Comparison of ENCODE assay signal across 19 cellular contexts in genomic region chr7:157625973-157626790, GRCh38.
DNase-seq lines count a peak whose midpoint lies in the region; ATAC-seq and TF ChIP-seq lines count a peak whose summit lies in the region.
"Had no signal": no experiment of that assay in that cellular context is flagged by ENCODE, and none has a peak within 500 bp of the region (broad histone marks: within the 10 kb centered on the region; RNA-seq: fewer than 3 reads in every experiment).

No MANE protein-coding gene starts in this region.

- no peaks in the 10 kb centered on the region for H3K79me2 ChIP-seq in osteoblast (ENCODE audit: insufficient read depth, low read length)
- H3K79me2 ChIP-seq: hepatocyte had no signal

- CTCF ChIA-PET in activated naive CD4-positive, alpha-beta T cell treated with anti-CD3 and anti-CD28 coated beads, Interleukin-2, amount 10 ng/mL, durations not matched to agents 7 days and 5 days (lab: Charles Lee) = no interaction called here

- intact Hi-C loops in activated T-helper 2 cell treated with anti-CD3 and anti-CD28 coated beads, Interferon-gamma antibody, Interleukin-2, Interleukin-4, amounts not matched to agents 10 μg/mL and 5 μg/mL and 100 μg/mL, durations not matched to agents 14 hours and 24 hours and 36 hours (cut with micrococcal nuclease) = no loop called here

- H3K4me1 Mint-ChIP-seq in activated naive CD4-positive, alpha-beta T cell treated with anti-CD3 and anti-CD28 coated beads, Interleukin-2, amount 10 ng/mL, durations not matched to agents 7 days and 5 days = peaks cover 78% of the 10 kb centered on the region
- H3K4me1 Mint-ChIP-seq in activated T-helper 2 cell treated with anti-CD3 and anti-CD28 coated beads, Interferon-gamma antibody, Interleukin-2, Interleukin-4, amounts not matched to agents 10 μg/mL and 5 μg/mL and 100 μg/mL, durations not matched to agents 14 hours and 24 hours and 36 hours (ENCODE audit: low read depth) = peaks cover 29% of the 10 kb centered on the region

- H3K27me3 ChIP-seq in osteoblast (ENCODE audit: insufficient read depth, low read length) = no peaks in the 10 kb centered on the region
- H3K27me3 ChIP-seq: MG63, right atrium auricular region, transverse colon had no signal

- H3K4me3 Mint-ChIP-seq in activated naive CD4-positive, alpha-beta T cell treated with anti-CD3 and anti-CD28 coated beads, Interleukin-2, amount 10 ng/mL, durations not matched to agents 7 days and 5 days = peak overlapping the region; percentile 46
- H3K4me3 Mint-ChIP-seq in activated T-helper 2 cell treated with anti-CD3 and anti-CD28 coated beads, Interferon-gamma antibody, Interleukin-2, Interleukin-4, amounts not matched to agents 10 μg/mL and 5 μg/mL and 100 μg/mL, durations not matched to agents 14 hours and 24 hours and 36 hours (ENCODE audit: low read depth) = peak overlapping the region; percentile 19

- no peaks in the 10 kb centered on the region for H4K20me1 ChIP-seq in osteoblast (ENCODE audit: insufficient read depth, low read length)

- no peaks in the 10 kb centered on the region for H3K9me3 ChIP-seq in osteoblast (ENCODE audit: low read depth, low read length)
- H3K9me3 ChIP-seq: lower lobe of right lung, MG63, right atrium auricular region, transverse colon had no signal

- ATAC-seq in HG02623 (IDR thresholded peaks at IDR 0.05; ENCODE audit: unreplicated experiment) (no peak), GM21423 (IDR thresholded peaks at IDR 0.05; ENCODE audit: unreplicated experiment) (no peak)

- H3K36me3 ChIP-seq in osteoblast (ENCODE audit: insufficient read depth, low read length) = no peaks in the 10 kb centered on the region
- H3K36me3 ChIP-seq: lower lobe of right lung, MG63, right atrium auricular region, transverse colon had no signal

- no peaks in the 10 kb centered on the region for H3K4me1 ChIP-seq in osteoblast (ENCODE audit: insufficient read depth, low read length)
- H3K4me1 ChIP-seq: lower lobe of right lung, right atrium auricular region, transverse colon had no signal

- no peak overlapping the region for H3K4me2 ChIP-seq in osteoblast (ENCODE audit: insufficient read depth, low read length)
- H3K4me2 ChIP-seq: hepatocyte had no signal

- peaks cover 51% of the 10 kb centered on the region for H3K27me3 Mint-ChIP-seq in activated naive CD4-positive, alpha-beta T cell treated with anti-CD3 and anti-CD28 coated beads, Interleukin-2, amount 10 ng/mL, durations not matched to agents 7 days and 5 days
- H3K27me3 Mint-ChIP-seq in activated T-helper 2 cell treated with anti-CD3 and anti-CD28 coated beads, Interferon-gamma antibody, Interleukin-2, Interleukin-4, amounts not matched to agents 10 μg/mL and 5 μg/mL and 100 μg/mL, durations not matched to agents 14 hours and 24 hours and 36 hours (ENCODE audit: low read depth) = peaks cover 24% of the 10 kb centered on the region

- TF ChIP-seq CTCF in osteoblast (IDR thresholded peaks at IDR 0.05; ENCODE audit: extremely low read depth, low read depth, low read length) = no peak

- H3K27ac Mint-ChIP-seq in activated naive CD4-positive, alpha-beta T cell treated with anti-CD3 and anti-CD28 coated beads, Interleukin-2, amount 10 ng/mL, durations not matched to agents 7 days and 5 days = peak overlapping the region; percentile 86
- H3K27ac Mint-ChIP-seq in activated T-helper 2 cell treated with anti-CD3 and anti-CD28 coated beads, Interferon-gamma antibody, Interleukin-2, Interleukin-4, amounts not matched to agents 10 μg/mL and 5 μg/mL and 100 μg/mL, durations not matched to agents 14 hours and 24 hours and 36 hours = peak overlapping the region; percentile 40

- no peak overlapping the region for H3K27ac ChIP-seq in osteoblast (ENCODE audit: low read depth, low read length)
- H3K27ac ChIP-seq: hepatocyte, HL-60, lower lobe of right lung, right atrium auricular region, transverse colon had no signal

- H3K4me3 ChIP-seq in osteoblast (ENCODE audit: insufficient read depth, low read length) = no peak overlapping the region
- H3K4me3 ChIP-seq: hepatocyte, lower lobe of right lung, MG63, right atrium auricular region, transverse colon had no signal

- H3K36me3 Mint-ChIP-seq in activated naive CD4-positive, alpha-beta T cell treated with anti-CD3 and anti-CD28 coated beads, Interleukin-2, amount 10 ng/mL, durations not matched to agents 7 days and 5 days = peaks cover 18% of the 10 kb centered on the region
- no peaks in the 10 kb centered on the region for H3K36me3 Mint-ChIP-seq in activated T-helper 2 cell treated with anti-CD3 and anti-CD28 coated beads, Interferon-gamma antibody, Interleukin-2, Interleukin-4, amounts not matched to agents 10 μg/mL and 5 μg/mL and 100 μg/mL, durations not matched to agents 14 hours and 24 hours and 36 hours (ENCODE audit: low read depth)

- peak; percentile 46 for DNase-seq in activated naive CD4-positive, alpha-beta T cell treated with anti-CD3 and anti-CD28 coated beads, Interleukin-2, amount 10 ng/mL, durations not matched to agents 7 days and 5 days
- no peak for DNase-seq in activated naive CD4-positive, alpha-beta T cell (lab: John Stamatoyannopoulos, UW)
- peak; percentile 79 for DNase-seq in MV-4-11 (lab: John Stamatoyannopoulos, UW)
- no peak for DNase-seq in activated T-helper 2 cell treated with anti-CD3 and anti-CD28 coated beads, Interferon-gamma antibody, Interleukin-2, Interleukin-4, amounts not matched to agents 10 μg/mL and 5 μg/mL and 100 μg/mL, durations not matched to agents 14 hours and 24 hours and 36 hours (ENCODE audit: low spot score)
- peak; percentile 34 for DNase-seq in osteoblast (ENCODE audit: insufficient read length, low spot score, missing footprints)
- no peak for DNase-seq in AG08395 (ENCODE audit: low spot score)
- DNase-seq: activated effector memory CD4-positive, alpha-beta T cell treated with Interleukin-2 at 50 U/mL for 16 hours; COR-L47; EL; lower lobe of right lung; MG63; NCI-H187 treated with DMSO at 0.1 percent for 48 hours; occipital lobe; transverse colon had no signal

- no peak overlapping the region for H2AFZ ChIP-seq in osteoblast (ENCODE audit: low read length)
- H2AFZ ChIP-seq: hepatocyte had no signal

- H3K9me3 Mint-ChIP-seq in activated naive CD4-positive, alpha-beta T cell treated with anti-CD3 and anti-CD28 coated beads, Interleukin-2, amount 10 ng/mL, durations not matched to agents 7 days and 5 days = peaks cover 8% of the 10 kb centered on the region
- H3K9me3 Mint-ChIP-seq in activated T-helper 2 cell treated with anti-CD3 and anti-CD28 coated beads, Interferon-gamma antibody, Interleukin-2, Interleukin-4, amounts not matched to agents 10 μg/mL and 5 μg/mL and 100 μg/mL, durations not matched to agents 14 hours and 24 hours and 36 hours = no peaks in the 10 kb centered on the region

Comparison
In these comparisons a context has a peak if more than half of its experiments do, and no peak if none do; other contexts are left out.
1. DNase-seq: peak in activated naive CD4-positive, alpha-beta T cell treated with anti-CD3 and anti-CD28 coated beads, Interleukin-2, amount 10 ng/mL, durations not matched to agents 7 days and 5 days (single experiment), MV-4-11 (single experiment) and osteoblast (single experiment); none in activated naive CD4-positive, alpha-beta T cell (0 of 4), activated T-helper 2 cell treated with anti-CD3 and anti-CD28 coated beads, Interferon-gamma antibody, Interleukin-2, Interleukin-4, amounts not matched to agents 10 μg/mL and 5 μg/mL and 100 μg/mL, durations not matched to agents 14 hours and 24 hours and 36 hours (single experiment) and AG08395 (single experiment).